In the genomic region with DNA sequence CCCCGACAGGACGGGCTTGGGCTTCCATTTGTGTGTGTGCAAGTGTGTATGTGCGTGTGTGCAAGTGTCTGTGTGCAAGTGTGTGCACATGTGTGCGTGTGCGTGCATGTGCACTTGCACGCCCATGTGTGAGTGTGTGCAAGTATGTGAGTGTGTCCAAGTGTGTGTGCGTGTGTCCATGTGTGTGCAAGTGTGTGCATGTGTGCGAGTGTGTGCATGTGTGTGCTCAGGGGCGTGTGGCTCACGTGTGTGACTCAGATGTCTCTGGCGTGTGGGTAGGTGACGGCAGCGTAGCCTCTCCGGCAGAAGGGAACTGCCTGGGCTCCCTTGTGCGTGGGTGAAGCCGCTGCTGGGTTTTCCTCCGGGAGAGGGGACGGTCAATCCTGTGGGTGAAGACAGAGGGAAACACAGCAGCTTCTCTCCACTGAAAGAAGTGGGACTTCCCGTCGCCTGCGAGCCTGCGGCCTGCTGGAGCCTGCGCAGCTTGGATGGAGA, we compare ENCODE assay signal across 1 cellular context.
TF ChIP-seq lines count a peak whose summit lies in the region.

No MANE protein-coding gene starts in this region.

TF ChIP-seq in IMR-90, 13 proteins besides CTCF, POLR2A, EP300 and RAD21 (continued from another document):
- TF ChIP-seq RCOR1 (IDR thresholded peaks at IDR 0.05; ENCODE audit: insufficient replicate concordance, low read length) (no peak), RFX5 (IDR thresholded peaks at IDR 0.05; ENCODE audit: low read depth, low read length) (no peak), BHLHE40 (IDR thresholded peaks at IDR 0.05; ENCODE audit: low read depth, low read length) (no peak), SMC3 (IDR thresholded peaks at IDR 0.05; ENCODE audit: low read depth, low read length) (no peak), MAZ (IDR thresholded peaks at IDR 0.05; ENCODE audit: borderline replicate concordance, low read depth, low read length) (no peak)
